In the genomic region with DNA sequence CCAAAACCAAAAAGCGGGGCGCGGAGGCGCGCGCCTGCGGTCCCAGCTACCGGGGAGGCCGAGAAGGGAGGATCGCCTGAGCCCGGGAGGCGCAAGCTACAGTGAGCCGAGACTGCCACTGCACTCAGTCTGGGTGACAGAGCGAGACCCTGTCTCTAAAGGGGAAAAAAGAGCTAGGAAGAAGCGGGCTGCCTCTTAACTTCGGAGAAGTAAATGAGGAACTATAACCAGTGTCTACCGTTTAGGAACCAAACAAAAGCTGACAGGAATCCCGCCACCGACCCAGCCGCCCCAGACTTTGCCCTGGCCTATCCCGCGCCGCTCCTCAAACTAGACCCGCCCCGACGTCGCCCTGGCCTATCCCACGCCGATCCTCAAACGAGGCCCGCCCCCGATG, we compare ENCODE assay signal across 8 cellular contexts. TPM values are rescaled to one million over a fixed set of nuclear protein-coding genes. Genes with fewer than 3 reads are reported as not detected.
DNase-seq lines count a peak whose midpoint lies in the region; ATAC-seq and TF ChIP-seq lines count a peak whose summit lies in the region.

No MANE protein-coding gene starts in this region.

- H3K27ac ChIP-seq in GM23338 (ENCODE audit: low read depth) (peak overlapping the region; percentile 56; the same call in 1 of the 2 replicates), fibroblast of lung (ENCODE audit: insufficient read depth, low read length) (peak overlapping the region; percentile 67)

- peaks cover 17% of the 10 kb centered on the region for H3K4me1 Mint-ChIP-seq in GM23338

- TF ChIP-seq CTCF in GM06990 (IDR thresholded peaks at IDR 0.05; ENCODE audit: insufficient read depth, low read length, poor library complexity, severe bottlenecking), result no peak
- no peak for TF ChIP-seq CTCF in GM23338 (conservative IDR thresholded peaks at IDR 0.05; ENCODE audit: low read depth in 2 of 2)
- TF ChIP-seq CTCF in fibroblast of lung (conservative IDR thresholded peaks at IDR 0.05 in 1 of 2, IDR thresholded peaks at IDR 0.05 in 1 of 2; ENCODE audit: low read depth in 1 of 2, low read length in 2 of 2), result no peak

- H3K27ac Mint-ChIP-seq in GM23338, result peak overlapping the region; percentile 59; the same call in 1 of the 2 replicates

- peak overlapping the region; percentile 64 for H3K4me2 ChIP-seq in GM23338
- H3K4me2 ChIP-seq in fibroblast of lung (ENCODE audit: extremely low read depth, insufficient read depth, low read length), result peak overlapping the region; percentile 93
- H3K4me2 ChIP-seq in skeletal muscle satellite cell (ENCODE audit: low read length), result peak overlapping the region; percentile 81

- H3K9me3 ChIP-seq in fibroblast of lung (ENCODE audit: control insufficient read depth, insufficient read depth, low read depth, low read length), result no peaks in the 10 kb centered on the region
- H3K9me3 ChIP-seq in skeletal muscle satellite cell (replicated peaks; ENCODE audit: low read length), result no peaks in the 10 kb centered on the region

- H3K27me3 Mint-ChIP-seq in GM23338 (ENCODE audit: insufficient read depth, low read depth, poor library complexity), result peaks cover 28% of the 10 kb centered on the region

- H3K9me3 Mint-ChIP-seq in GM23338, result peaks cover 27% of the 10 kb centered on the region

- no peaks in the 10 kb centered on the region for H3K9me2 ChIP-seq in GM23338 (ENCODE audit: insufficient read depth)

- H3K36me3 ChIP-seq in GM06990 (ENCODE audit: control insufficient read depth, insufficient read depth, low read length), result peaks cover 10% of the 10 kb centered on the region
- peaks cover 5% of the 10 kb centered on the region; the same call in 1 of the 2 replicates for H3K36me3 ChIP-seq in GM23338 (ENCODE audit: insufficient read depth)
- H3K36me3 ChIP-seq in fibroblast of lung (ENCODE audit: control insufficient read depth, insufficient read depth, low read length), result peaks cover 11% of the 10 kb centered on the region
- peaks cover 24% of the 10 kb centered on the region for H3K36me3 ChIP-seq in skeletal muscle satellite cell (ENCODE audit: insufficient read depth, low read length)

- H2AFZ ChIP-seq in GM23338 (peak overlapping the region; percentile 91; the same call in 1 of the 2 replicates), fibroblast of lung (ENCODE audit: low read length) (peak overlapping the region; percentile 93)

- H3K4me1 ChIP-seq in GM23338 (ENCODE audit: insufficient read depth) (peaks cover 6% of the 10 kb centered on the region; the same call in 1 of the 2 replicates), fibroblast of lung (ENCODE audit: control insufficient read depth, extremely low read depth, insufficient read depth, low read length) (peaks cover 23% of the 10 kb centered on the region), skeletal muscle satellite cell (ENCODE audit: control insufficient read depth, insufficient read depth, low read length) (peaks cover 41% of the 10 kb centered on the region)

- peak; percentile 83 for ATAC-seq in GM23338
- no peak for ATAC-seq in GM18502 (IDR thresholded peaks at IDR 0.05; ENCODE audit: poor library complexity, unreplicated experiment)

- H3K27me3 ChIP-seq in GM06990 (replicated peaks; ENCODE audit: control insufficient read depth, insufficient read depth, low read length) (no peaks in the 10 kb centered on the region), GM23338 (ENCODE audit: insufficient read depth) (no peaks in the 10 kb centered on the region), fibroblast of lung (ENCODE audit: control insufficient read depth, insufficient read depth, low read length) (no peaks in the 10 kb centered on the region), skeletal muscle satellite cell (ENCODE audit: control insufficient read depth, insufficient read depth, low read length) (no peaks in the 10 kb centered on the region)

- peaks cover 11% of the 10 kb centered on the region for H4K20me1 ChIP-seq in GM23338 (replicated peaks; ENCODE audit: insufficient read depth)
- H4K20me1 ChIP-seq in fibroblast of lung (ENCODE audit: control insufficient read depth, extremely low read depth, insufficient read depth, low read length), result no peaks in the 10 kb centered on the region

- H3K4me3 Mint-ChIP-seq in GM23338, result peak overlapping the region; percentile 86

- H3K9ac ChIP-seq in fibroblast of lung (ENCODE audit: insufficient read depth, low read length) (peak overlapping the region; percentile 69), skeletal muscle satellite cell (ENCODE audit: low read depth, low read length) (peak overlapping the region; percentile 76)

- H3K36me3 Mint-ChIP-seq in GM23338 (ENCODE audit: low read depth), result peaks cover 49% of the 10 kb centered on the region

- no peak for DNase-seq in GM06990 (ENCODE audit: extremely low read depth, insufficient read length)
- no peak for DNase-seq in GM23338 (ENCODE audit: low spot score)
- peak; percentile 99 for DNase-seq in SIG-M5 (lab: John Stamatoyannopoulos, UW)
- DNase-seq in fibroblast of lung (ENCODE audit: low read depth in 2 of 2), result no peak
- DNase-seq in NOMO-1 treated with dmso at 0.1 percent for 144 hours (lab: John Stamatoyannopoulos, UW; ENCODE audit: unreplicated experiment), result no peak
- no peak for DNase-seq in dermis blood vessel endothelial cell

- H3K4me3 ChIP-seq in GM06990 (replicated peaks; ENCODE audit: low read depth, low read length) (peak overlapping the region; percentile 98), GM23338 (peak overlapping the region; percentile 93), fibroblast of lung (replicated peaks in 1 of 4; ENCODE audit: control extremely low read depth in 1 of 4, insufficient read depth in 1 of 4, low read depth in 3 of 4, low read length in 4 of 4) (peak overlapping the region; percentile 48 to 88 (median 63)), skeletal muscle satellite cell (ENCODE audit: low read length) (peak overlapping the region; percentile 99)

- no peaks in the 10 kb centered on the region for H3F3A ChIP-seq in GM23338 (replicated peaks; ENCODE audit: low read depth)

- H3K79me2 ChIP-seq in GM23338 (replicated peaks; ENCODE audit: insufficient read depth) (peaks cover 32% of the 10 kb centered on the region), fibroblast of lung (ENCODE audit: control insufficient read depth, insufficient read depth, low read length) (peaks cover 40% of the 10 kb centered on the region)

TF ChIP-seq in GM23338, 12 proteins besides CTCF, POLR2A, EP300 and RAD21 (continues in another document):
- no peak for TF ChIP-seq NANOG (IDR thresholded peaks at IDR 0.05; ENCODE audit: borderline replicate concordance)
- TF ChIP-seq CREB1 (CRISPR knock-in tag; IDR thresholded peaks at IDR 0.05; ENCODE audit: low read depth), result no peak
- no peak for TF ChIP-seq ZNF331 (CRISPR knock-in tag; IDR thresholded peaks at IDR 0.05; ENCODE audit: low read depth)
- TF ChIP-seq STAT1 (IDR thresholded peaks at IDR 0.05; ENCODE audit: unreplicated experiment), result no peak
- no peak for TF ChIP-seq EZH2 (IDR thresholded peaks at IDR 0.05; ENCODE audit: low read depth, unreplicated experiment)

RNA-seq across cellular contexts. Expression of a gene that starts 0.6 kb away (rescaled TPM):
- total RNA-seq in GM23338 (2014; rRNA removed; shearing (Covaris generic)), result 381 and 392 TPM in 2 replicates
- polyA plus RNA-seq in GM23338 (2016; fragmentation: Nextera tagmentation; extraction: Ambion mirVana), result 215 and 225 TPM in 2 replicates
- 60.6 and 65.1 TPM in 2 replicates for total RNA-seq in fibroblast of lung
- 26.1 and 37.4 TPM in 2 replicates for polyA plus RNA-seq in fibroblast of lung
- 56.6 and 101 TPM in 2 replicates for polyA plus RNA-seq in fibroblast of lung (2012)
- 10.0 and 10.9 TPM in 2 replicates for polyA minus RNA-seq in fibroblast of lung (ENCODE audit: low replicate concordance)
- total RNA-seq in skeletal muscle satellite cell (2012; rRNA removed), result 122 and 180 TPM in 2 replicates
- 115 and 214 TPM in 2 replicates for total RNA-seq in dermis blood vessel endothelial cell

RNA-seq across cellular contexts. Expression of a gene that starts 28.3 kb away (rescaled TPM):
- total RNA-seq in GM23338 (2014; rRNA removed; shearing (Covaris generic)), result 4.3 and 11.6 TPM in 2 replicates
- polyA plus RNA-seq in GM23338 (2016; fragmentation: Nextera tagmentation; extraction: Ambion mirVana) (9.5 and 12.4 TPM in 2 replicates), fibroblast of lung (1.3 and 2.2 TPM in 2 replicates)
- total RNA-seq in fibroblast of lung (2.3 and 3.5 TPM in 2 replicates), dermis blood vessel endothelial cell (0.98 and 2.2 TPM in 2 replicates)
- 2.3 and 2.7 TPM in 2 replicates for polyA plus RNA-seq in fibroblast of lung (2012)
- polyA minus RNA-seq in fibroblast of lung (ENCODE audit: low replicate concordance), result 0.15 TPM in 1 of 2 replicates, not detected in the other
- 1.0 and 2.8 TPM in 2 replicates for total RNA-seq in skeletal muscle satellite cell (2012; rRNA removed)

RNA-seq across cellular contexts. Expression of a gene that starts 43.2 kb away (rescaled TPM):
- 74.3 and 78.7 TPM in 2 replicates for total RNA-seq in GM23338 (2014; rRNA removed; shearing (Covaris generic))
- 19.2 and 23.7 TPM in 2 replicates for polyA plus RNA-seq in GM23338 (2016; fragmentation: Nextera tagmentation; extraction: Ambion mirVana)
- total RNA-seq in fibroblast of lung, result 127 and 131 TPM in 2 replicates
- 83.2 and 109 TPM in 2 replicates for polyA plus RNA-seq in fibroblast of lung
- polyA plus RNA-seq in fibroblast of lung (2012), result 98.5 and 138 TPM in 2 replicates
- 376 and 400 TPM in 2 replicates for polyA minus RNA-seq in fibroblast of lung (ENCODE audit: low replicate concordance)
- total RNA-seq in skeletal muscle satellite cell (2012; rRNA removed), result 180 and 188 TPM in 2 replicates
- total RNA-seq in dermis blood vessel endothelial cell, result 163 and 236 TPM in 2 replicates

RNA-seq across cellular contexts. Expression of a gene that starts 48.6 kb away (rescaled TPM):
- total RNA-seq in GM23338 (2014; rRNA removed; shearing (Covaris generic)), result 4.4 and 7.5 TPM in 2 replicates
- polyA plus RNA-seq in GM23338 (2016; fragmentation: Nextera tagmentation; extraction: Ambion mirVana), result 0.66 and 0.70 TPM in 2 replicates
- total RNA-seq in fibroblast of lung, result 2.3 and 2.8 TPM in 2 replicates
- 0.99 and 1.1 TPM in 2 replicates for polyA plus RNA-seq in fibroblast of lung
- polyA plus RNA-seq in fibroblast of lung (2012), result 1.7 and 2.1 TPM in 2 replicates
- 2.6 and 4.9 TPM in 2 replicates for polyA minus RNA-seq in fibroblast of lung (ENCODE audit: low replicate concordance)
- 3.8 and 3.9 TPM in 2 replicates for total RNA-seq in skeletal muscle satellite cell (2012; rRNA removed)
- 5.1 and 7.0 TPM in 2 replicates for total RNA-seq in dermis blood vessel endothelial cell
